Comparison of ENCODE assay signal across 1 cellular context in genomic region chr14:89372156-89372555, GRCh38.
TF ChIP-seq lines count a peak whose summit lies in the region.

No MANE protein-coding gene starts in this region.

TF ChIP-seq in HEK293T, 16 proteins besides CTCF, POLR2A, EP300 and RAD21 (continued from another document):
- TF ChIP-seq PKNOX1 (IDR thresholded peaks at IDR 0.05) (no peak), FOXM1 (IDR thresholded peaks at IDR 0.05; ENCODE audit: borderline replicate concordance) (no peak), FOXA1 (IDR thresholded peaks at IDR 0.05) (no peak), CTBP1 (IDR thresholded peaks at IDR 0.05; ENCODE audit: borderline replicate concordance) (no peak), LEF1 (IDR thresholded peaks at IDR 0.05; ENCODE audit: borderline replicate concordance) (no peak), FOXK2 (IDR thresholded peaks at IDR 0.05) (no peak), NFRKB (IDR thresholded peaks at IDR 0.05) (no peak), SP1 (IDR thresholded peaks at IDR 0.05) (no peak), ZNF384 (IDR thresholded peaks at IDR 0.05) (no peak), L3MBTL2 (conservative IDR thresholded peaks at IDR 0.05) (no peak), ARNT (IDR thresholded peaks at IDR 0.05) (no peak), BHLHE40 (IDR thresholded peaks at IDR 0.05; ENCODE audit: borderline replicate concordance) (no peak), ELF4 (IDR thresholded peaks at IDR 0.05) (no peak), TARDBP (IDR thresholded peaks at IDR 0.05) (no peak), SUZ12 (IDR thresholded peaks at IDR 0.05) (no peak)
